In genomic region chr7:5383314-5384098, GRCh38 we compare ENCODE assay signal across 21 cellular contexts. TPM values are rescaled to one million over a fixed set of nuclear protein-coding genes. Genes with fewer than 3 reads are reported as not detected.
A peak's percentile ranks its signal among the peaks of the same experiment; 100 is the strongest.
DNase-seq lines count a peak whose midpoint lies in the region; ATAC-seq and TF ChIP-seq lines count a peak whose summit lies in the region.
"Had no signal": no experiment of that assay in that cellular context is flagged by ENCODE, and none has a peak within 500 bp of the region (broad histone marks: within the 10 kb centered on the region; RNA-seq: fewer than 3 reads in every experiment).

No MANE protein-coding gene starts in this region.

- H3K9ac ChIP-seq in endodermal cell (ENCODE audit: extremely low read depth, low read length, poor library complexity, severe bottlenecking) = no peak overlapping the region

- H3K27ac Mint-ChIP-seq in activated naive CD8-positive, alpha-beta T cell = no peak overlapping the region
- H3K27ac Mint-ChIP-seq in activated naive CD8-positive, alpha-beta T cell treated with anti-CD3 and anti-CD28 coated beads, Interleukin-2, amount 50 U/mL, for 24 hours = no peak overlapping the region
- peak overlapping the region; percentile 19 for H3K27ac Mint-ChIP-seq in endodermal cell
- peak overlapping the region; percentile 94 for H3K27ac Mint-ChIP-seq in nephron progenitor cell
- peak overlapping the region; percentile 55 for H3K27ac Mint-ChIP-seq in type B pancreatic cell
- H3K27ac Mint-ChIP-seq in WTC11 = no peak overlapping the region

- no peaks in the 10 kb centered on the region for H3K27me3 Mint-ChIP-seq in activated naive CD8-positive, alpha-beta T cell
- H3K27me3 Mint-ChIP-seq in activated naive CD8-positive, alpha-beta T cell treated with anti-CD3 and anti-CD28 coated beads, Interleukin-2, amount 50 U/mL, for 24 hours = no peaks in the 10 kb centered on the region
- H3K27me3 Mint-ChIP-seq in endodermal cell (ENCODE audit: insufficient read depth) (no peaks in the 10 kb centered on the region), nephron progenitor cell (ENCODE audit: low read depth, poor library complexity) (no peaks in the 10 kb centered on the region), type B pancreatic cell (no peaks in the 10 kb centered on the region), WTC11 (ENCODE audit: low read depth) (no peaks in the 10 kb centered on the region)
- H3K27me3 Mint-ChIP-seq: stimulated activated naive B cell treated with anti-CD40 and anti-IgM and Interleukin-4, amounts not matched to agents 10 μg/mL and 1 μg/mL and 100 μg/mL, for 72 hours had no signal

- H3K36me3 Mint-ChIP-seq in activated naive CD8-positive, alpha-beta T cell = peaks cover 2% of the 10 kb centered on the region
- peaks cover 12% of the 10 kb centered on the region for H3K36me3 Mint-ChIP-seq in activated naive CD8-positive, alpha-beta T cell treated with anti-CD3 and anti-CD28 coated beads, Interleukin-2, amount 50 U/mL, for 24 hours (ENCODE audit: low read depth)
- H3K36me3 Mint-ChIP-seq in endodermal cell (ENCODE audit: low read depth) = peaks cover 31% of the 10 kb centered on the region
- H3K36me3 Mint-ChIP-seq in nephron progenitor cell (ENCODE audit: low read depth) = peaks cover 25% of the 10 kb centered on the region
- H3K36me3 Mint-ChIP-seq in type B pancreatic cell = peaks cover 8% of the 10 kb centered on the region
- peaks cover 3% of the 10 kb centered on the region; the same call in 1 of the 2 replicates for H3K36me3 Mint-ChIP-seq in WTC11

- H3K9me3 Mint-ChIP-seq in activated naive CD8-positive, alpha-beta T cell (ENCODE audit: low read depth) = no peaks in the 10 kb centered on the region
- no peaks in the 10 kb centered on the region for H3K9me3 Mint-ChIP-seq in activated naive CD8-positive, alpha-beta T cell treated with anti-CD3 and anti-CD28 coated beads, Interleukin-2, amount 50 U/mL, for 24 hours
- H3K9me3 Mint-ChIP-seq in endodermal cell = no peaks in the 10 kb centered on the region
- no peaks in the 10 kb centered on the region for H3K9me3 Mint-ChIP-seq in nephron progenitor cell
- no peaks in the 10 kb centered on the region for H3K9me3 Mint-ChIP-seq in type B pancreatic cell
- no peaks in the 10 kb centered on the region for H3K9me3 Mint-ChIP-seq in WTC11
- H3K9me3 Mint-ChIP-seq: activated naive CD4-positive, alpha-beta T cell treated with anti-CD3 and anti-CD28 coated beads, Interleukin-2, amount 50 U/mL, for 72 hours; stimulated activated naive B cell treated with anti-CD40 and anti-IgM and Interleukin-4, amounts not matched to agents 10 μg/mL and 1 μg/mL and 100 μg/mL, for 72 hours had no signal

- H3K4me1 ChIP-seq in endodermal cell (ENCODE audit: control insufficient read depth, insufficient read depth, low read length) = peaks cover 7% of the 10 kb centered on the region
- H3K4me1 ChIP-seq: colonic mucosa had no signal

- H3K36me3 ChIP-seq in endodermal cell (ENCODE audit: control insufficient read depth, insufficient read depth, low read length) = peaks cover 60% of the 10 kb centered on the region

- TF ChIP-seq CTCF in endodermal cell (conservative IDR thresholded peaks at IDR 0.05) (no peak), nephron progenitor cell (IDR thresholded peaks at IDR 0.05) (no peak), type B pancreatic cell (conservative IDR thresholded peaks at IDR 0.05) (no peak), WTC11 (IDR thresholded peaks at IDR 0.05) (no peak)

- POLR2A ChIA-PET in WTC11 (lab: Charles Lee) = interaction anchor here (0.7 kb wide), 1 partner anchor 144 kb away, joined by 4 read pairs; no protein-coding TSS in a partner anchor

- no peak for ATAC-seq in activated naive CD8-positive, alpha-beta T cell treated with anti-CD3 and anti-CD28 coated beads, Interleukin-2, amount 50 U/mL, for 24 hours
- no peak for ATAC-seq in WTC11
- ATAC-seq: activated CD4-positive, CD25-positive, alpha-beta regulatory T cell treated with anti-CD3 and anti-CD28 coated beads, Interleukin-2, amount 50 U/mL, for 24 hours; activated naive CD4-positive, alpha-beta T cell treated with anti-CD3 and anti-CD28 coated beads, Interleukin-2, amount 50 U/mL, for 72 hours; stimulated activated naive B cell treated with anti-CD40 and anti-IgM and Interleukin-4, amounts not matched to agents 10 μg/mL and 1 μg/mL and 100 μg/mL, for 72 hours had no signal

- H3K4me1 Mint-ChIP-seq in activated naive CD8-positive, alpha-beta T cell (ENCODE audit: low read depth) = peaks cover 25% of the 10 kb centered on the region
- peaks cover 26% of the 10 kb centered on the region for H3K4me1 Mint-ChIP-seq in activated naive CD8-positive, alpha-beta T cell treated with anti-CD3 and anti-CD28 coated beads, Interleukin-2, amount 50 U/mL, for 24 hours
- peaks cover 17% of the 10 kb centered on the region for H3K4me1 Mint-ChIP-seq in endodermal cell
- peaks cover 48% of the 10 kb centered on the region for H3K4me1 Mint-ChIP-seq in nephron progenitor cell
- H3K4me1 Mint-ChIP-seq in type B pancreatic cell (ENCODE audit: unreplicated experiment) = peaks cover 13% of the 10 kb centered on the region
- peaks cover 14% of the 10 kb centered on the region for H3K4me1 Mint-ChIP-seq in WTC11

- 89 to 93% methylated on average over 12 to 15 of the region's 16 CpGs for WGBS in endodermal cell (ENCODE audit: insufficient coverage in 1 of 2, insufficient read length in 1 of 2), 2 experiments

- H3K27ac ChIP-seq in endodermal cell (ENCODE audit: low read depth, low read length) = peak overlapping the region; percentile 44
- H3K27ac ChIP-seq: colonic mucosa had no signal

- DNase-seq in activated naive CD8-positive, alpha-beta T cell treated with anti-CD3 and anti-CD28 coated beads, Interleukin-2, amount 50 U/mL, for 24 hours = no peak
- DNase-seq in endodermal cell (no peak), nephron progenitor cell (no peak), type B pancreatic cell (ENCODE audit: extremely low spot score, unreplicated experiment) (no peak), COLO829 (ENCODE audit: low spot score) (no peak), NCI-H1436 treated with DMSO at 0.1 percent for 48 hours (lab: John Stamatoyannopoulos, UW) (no peak), WTC11 (ENCODE audit: low spot score) (no peak)
- DNase-seq: 8988T; activated T-cell treated with anti-CD3 and anti-CD28 coated beads, Interleukin-2, amount 50 U/mL, for 48 hours; BE2C; colonic mucosa; GDM1; midbrain; MM.1S; NCI-H187 treated with DMSO at 0.1 percent for 48 hours; NCI-H510A treated with DMSO at 0.1 percent for 48 hours; occipital lobe; stimulated activated naive B cell treated with anti-CD40 and anti-IgM and Interleukin-4, amounts not matched to agents 10 μg/mL and 1 μg/mL and 100 μg/mL, for 72 hours had no signal

- CTCF ChIA-PET in WTC11 (lab: Charles Lee) = interaction anchor here (1.1 to 3.4 kb wide), 7 partner anchors 12 to 143 kb away, joined by 3 to 23 read pairs (median 4); no protein-coding TSS in a partner anchor

- peak overlapping the region; percentile 46 for H3K4me3 Mint-ChIP-seq in activated naive CD8-positive, alpha-beta T cell
- no peak overlapping the region for H3K4me3 Mint-ChIP-seq in activated naive CD8-positive, alpha-beta T cell treated with anti-CD3 and anti-CD28 coated beads, Interleukin-2, amount 50 U/mL, for 24 hours
- H3K4me3 Mint-ChIP-seq in endodermal cell (no peak overlapping the region), nephron progenitor cell (no peak overlapping the region), type B pancreatic cell (peak overlapping the region; percentile 69), WTC11 (no peak overlapping the region)
- H3K4me3 Mint-ChIP-seq: stimulated activated naive B cell treated with anti-CD40 and anti-IgM and Interleukin-4, amounts not matched to agents 10 μg/mL and 1 μg/mL and 100 μg/mL, for 72 hours had no signal

- no peak overlapping the region for H3K4me3 ChIP-seq in endodermal cell (ENCODE audit: low read length)
- H3K4me3 ChIP-seq: colonic mucosa had no signal

- H3K9me3 ChIP-seq in endodermal cell (ENCODE audit: control insufficient read depth, low read length) = no peaks in the 10 kb centered on the region
- H3K9me3 ChIP-seq: BE2C, colonic mucosa had no signal

- H3K27me3 ChIP-seq in endodermal cell (ENCODE audit: control insufficient read depth, insufficient read depth, low read length, poor library complexity, severe bottlenecking) = no peaks in the 10 kb centered on the region
- H3K27me3 ChIP-seq: BE2C, colonic mucosa had no signal

TF ChIP-seq in WTC11, 78 proteins besides CTCF, POLR2A, EP300 and RAD21 (continues in another document):
- TF ChIP-seq SOX15 (CRISPR knock-in tag; IDR thresholded peaks at IDR 0.05) (no peak), MLX (CRISPR knock-in tag; IDR thresholded peaks at IDR 0.05) (no peak), ETV6 (CRISPR knock-in tag; IDR thresholded peaks at IDR 0.05) (no peak), HMGXB4 (CRISPR knock-in tag; IDR thresholded peaks at IDR 0.05) (no peak)

RNA-seq across cellular contexts. Expression of gene TNRC18, which starts 40.1 kb away (rescaled TPM):
- 100 to 1,000 TPM; 103 to 136 TPM for total RNA-seq in endodermal cell
- polyA plus RNA-seq in endodermal cell (2013, experiment 1 of 2) = 48.8 TPM
- 55.8 TPM for polyA plus RNA-seq in endodermal cell (2013, experiment 2 of 2)
- 135 and 169 TPM in 2 replicates for total RNA-seq in type B pancreatic cell (ENCODE audit: low replicate concordance)
- 29.1 to 55.0 TPM (median 34.2 TPM) in 3 replicates for total RNA-seq in WTC11 (2021)

Comparison
In these comparisons a context has a peak if more than half of its experiments do, and no peak if none do; other contexts are left out.
1. H3K4me3 Mint-ChIP-seq: peak in activated naive CD8-positive, alpha-beta T cell (single experiment) and type B pancreatic cell (single experiment); none in activated naive CD8-positive, alpha-beta T cell treated with anti-CD3 and anti-CD28 coated beads, Interleukin-2, amount 50 U/mL, for 24 hours (single experiment), endodermal cell (single experiment), nephron progenitor cell (single experiment) and WTC11 (single experiment).
2. H3K27ac Mint-ChIP-seq: peak in endodermal cell (single experiment), nephron progenitor cell (single experiment) and type B pancreatic cell (single experiment); none in activated naive CD8-positive, alpha-beta T cell (single experiment), activated naive CD8-positive, alpha-beta T cell treated with anti-CD3 and anti-CD28 coated beads, Interleukin-2, amount 50 U/mL, for 24 hours (single experiment) and WTC11 (single experiment).